Comparison of ENCODE assay signal across 19 cellular contexts in the genomic region with DNA sequence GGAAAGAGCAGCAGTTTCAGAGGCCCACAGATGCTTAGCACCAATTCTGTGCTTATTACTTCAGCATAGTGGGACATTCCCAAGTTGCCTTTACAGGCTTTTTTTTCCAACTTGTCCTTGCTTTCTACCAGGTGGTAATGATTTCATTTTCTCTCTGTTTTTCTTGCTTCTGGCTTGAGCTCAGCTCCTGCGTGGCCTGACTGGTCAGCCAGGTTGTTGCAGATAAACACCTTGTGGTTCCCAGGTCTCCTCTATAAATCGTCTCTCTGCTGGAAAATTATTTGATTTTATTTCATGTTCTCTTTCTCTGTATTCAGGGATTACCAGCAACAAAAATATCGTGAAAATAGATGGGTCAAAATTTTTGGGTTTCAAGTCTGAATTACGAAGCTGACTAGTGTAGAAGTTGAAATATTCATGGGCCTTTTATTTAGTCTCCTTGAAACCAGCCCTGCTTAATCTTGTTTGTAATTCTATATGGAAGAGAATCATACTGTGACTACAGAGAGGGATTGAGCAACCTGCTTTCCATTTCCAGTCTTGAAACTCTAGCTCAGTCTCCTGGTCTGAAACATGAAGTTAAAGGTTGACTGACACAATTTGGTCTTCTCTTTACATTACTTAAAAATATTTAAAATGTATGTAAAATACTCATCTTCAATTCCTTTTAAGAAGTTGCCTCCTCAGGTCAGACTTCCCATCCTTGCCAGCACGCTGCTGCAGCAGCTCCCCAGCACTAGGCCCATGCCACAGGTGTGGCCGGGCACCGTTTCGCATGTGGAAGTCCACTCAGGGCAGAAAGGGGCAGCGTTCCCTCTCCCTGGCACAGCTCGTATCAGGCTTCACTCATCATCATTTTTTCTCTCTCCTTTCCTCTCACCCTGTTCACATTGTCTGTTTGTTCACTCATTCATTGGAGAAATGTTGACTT. TPM values are rescaled to one million over a fixed set of nuclear protein-coding genes. Genes with fewer than 3 reads are reported as not detected.
DNase-seq lines count a peak whose midpoint lies in the region; ATAC-seq and TF ChIP-seq lines count a peak whose summit lies in the region.
"Had no signal": no experiment of that assay in that cellular context is flagged by ENCODE, and none has a peak within 500 bp of the region (broad histone marks: within the 10 kb centered on the region; RNA-seq: fewer than 3 reads in every experiment).

No MANE protein-coding gene starts in this region.

- no peak overlapping the region for H3K4me3 Mint-ChIP-seq in Caco-2 (ENCODE audit: unreplicated experiment)

- no peak for TF ChIP-seq CTCF in Loucy (conservative IDR thresholded peaks at IDR 0.05; ENCODE audit: low read length)
- TF ChIP-seq CTCF in esophagus squamous epithelium (IDR thresholded peaks at IDR 0.05), result no peak
- TF ChIP-seq CTCF in Caco-2 (IDR thresholded peaks at IDR 0.05; ENCODE audit: insufficient read depth in 1 of 2, low read depth in 1 of 2, low read length in 1 of 2, severe bottlenecking in 1 of 2, unreplicated experiment in 1 of 2), result no peak

- BruUV-seq in Caco-2 (replicated peaks; lab: Mats Ljungman, UMichigan), result no TSS peak

- no peaks in the 10 kb centered on the region for H3K36me3 Mint-ChIP-seq in Caco-2 (ENCODE audit: insufficient read depth, unreplicated experiment)

- WGBS in esophagus squamous epithelium, 2 donors, result 74 to 77% methylated on average over 10 of the region's 10 CpGs

- CTCF ChIA-PET in Caco-2 (lab: Charles Lee), result no interaction called here

- peaks cover 6% of the 10 kb centered on the region for H3K4me1 Mint-ChIP-seq in Caco-2 (ENCODE audit: low read depth, unreplicated experiment)

- H3K27ac Mint-ChIP-seq in Caco-2 (ENCODE audit: unreplicated experiment), result no peak overlapping the region

- no peaks in the 10 kb centered on the region for H3K9me3 Mint-ChIP-seq in Caco-2 (ENCODE audit: unreplicated experiment)

- peak overlapping the region; percentile 5 for H3K9ac ChIP-seq in Loucy (ENCODE audit: low read depth, low read length, poor library complexity, severe bottlenecking)
- H3K9ac ChIP-seq: GM23248 had no signal

- DNase-seq in CD1c-positive myeloid dendritic cell (ENCODE audit: extremely low spot score), result peak; percentile 51
- no peak for DNase-seq in esophagus squamous epithelium (lab: John Stamatoyannopoulos, UW)
- DNase-seq in posterior vena cava (ENCODE audit: low spot score), result peak; percentile 84
- DNase-seq in Caco-2, result no peak
- DNase-seq in NCI-H82 treated with DMSO at 0.1 percent for 48 hours (lab: John Stamatoyannopoulos, UW; ENCODE audit: unreplicated experiment), result no peak
- DNase-seq in effector CD8-positive, alpha-beta T cell (lab: John Stamatoyannopoulos, UW), result no peak
- DNase-seq: activated CD4-positive, alpha-beta T cell treated with anti-CD3 and anti-CD28 coated beads for 4 hours; activated naive CD4-positive, alpha-beta T cell treated with anti-CD3 and anti-CD28 coated beads, Interleukin-2, amount 50 U/mL, for 16 hours; Calu3; GM23248; kidney glomerular epithelial cell; midbrain; NCI-H1417 treated with DMSO at 0.1 percent for 48 hours; NCI-H774; stimulated activated CD4-positive, alpha-beta T cell treated with anti-CD3 and anti-CD28 coated beads, Interleukin-2, amount 100 ng/mL, for 24 hours had no signal

- no peaks in the 10 kb centered on the region for H4K20me1 ChIP-seq in Loucy (ENCODE audit: insufficient read depth, low read length, poor library complexity, severe bottlenecking)

- H2AFZ ChIP-seq in Loucy (ENCODE audit: low read length), result no peak overlapping the region
- H2AFZ ChIP-seq: GM23248, hepatocyte had no signal

- TF ChIP-seq POLR2A in esophagus squamous epithelium (IDR thresholded peaks at IDR 0.05), result no peak

- peaks cover 66% of the 10 kb centered on the region for H3K79me2 ChIP-seq in Loucy (ENCODE audit: insufficient read depth, low read length)

- no peak for ATAC-seq in GM18909 (IDR thresholded peaks at IDR 0.05; ENCODE audit: poor library complexity, unreplicated experiment)
- ATAC-seq: SK-N-SH treated with all-trans-retinoic acid at 6 μM for 48 hours had no signal

- H3K27me3 ChIP-seq in Loucy (ENCODE audit: insufficient read depth, low read length, poor library complexity, severe bottlenecking) (no peaks in the 10 kb centered on the region), esophagus squamous epithelium (no peaks in the 10 kb centered on the region), Caco-2 (replicated peaks; ENCODE audit: control insufficient read depth, insufficient read depth, low read length) (no peaks in the 10 kb centered on the region)
- H3K27me3 ChIP-seq: hepatocyte had no signal

- H3K4me1 ChIP-seq in Loucy (ENCODE audit: insufficient read depth, low read length, poor library complexity, severe bottlenecking), result peaks cover 48% of the 10 kb centered on the region
- peaks cover 22 to 68% (median 49%) of the 10 kb centered on the region in 3 donors for H3K4me1 ChIP-seq in esophagus squamous epithelium
- H3K4me1 ChIP-seq in Caco-2, result no peaks in the 10 kb centered on the region

- H3K9me2 ChIP-seq in Loucy (replicated peaks; ENCODE audit: low read depth, low read length), result no peaks in the 10 kb centered on the region

- H3K36me3 ChIP-seq in Loucy (ENCODE audit: insufficient read depth, low read length) (no peaks in the 10 kb centered on the region), esophagus squamous epithelium (peaks cover 0 to 9% (median 0%) of the 10 kb centered on the region in 3 donors), Caco-2 (ENCODE audit: control insufficient read depth, insufficient read depth, low read length) (no peaks in the 10 kb centered on the region)

- H3K9me3 ChIP-seq in Loucy (ENCODE audit: insufficient read depth, low read depth, low read length), result no peaks in the 10 kb centered on the region
- no peaks in the 10 kb centered on the region for H3K9me3 ChIP-seq in esophagus squamous epithelium
- no peaks in the 10 kb centered on the region for H3K9me3 ChIP-seq in Caco-2

- POLR2A ChIA-PET in Caco-2 (lab: Charles Lee), result no interaction called here

- H3K4me3 ChIP-seq in Loucy (ENCODE audit: low read length, poor library complexity, severe bottlenecking) (no peak overlapping the region), esophagus squamous epithelium (no peak overlapping the region), Caco-2 (ENCODE audit: low read depth, low read length) (no peak overlapping the region)
- H3K4me3 ChIP-seq: GM23248, hepatocyte had no signal

- H3F3A ChIP-seq in Loucy (ENCODE audit: low read depth), result no peaks in the 10 kb centered on the region

- H3K4me2 ChIP-seq in Loucy (ENCODE audit: low read depth, low read length, poor library complexity, severe bottlenecking), result peak overlapping the region; percentile 84
- H3K4me2 ChIP-seq: hepatocyte had no signal

- intact Hi-C loops in esophagus squamous epithelium (cut with DNase I), result no loop called here
- intact Hi-C loops in posterior vena cava (cut with DNase I), result no loop called here
- intact Hi-C loops in Caco-2 (cut with micrococcal nuclease; ENCODE audit: unreplicated experiment), result no loop called here

- no peaks in the 10 kb centered on the region for H3K27me3 Mint-ChIP-seq in Caco-2 (ENCODE audit: insufficient read depth, unreplicated experiment)

- peak overlapping the region in 3 of 4 donors; percentile 19 to 59 (median 34) for H3K27ac ChIP-seq in esophagus squamous epithelium
- H3K27ac ChIP-seq: GM23248, hepatocyte had no signal

RNA-seq across cellular contexts. Expression of a gene that starts 7.0 kb away (rescaled TPM):
- total RNA-seq in esophagus squamous epithelium (10 to 100 TPM; 34.2 to 54.6 (median 45.2) TPM), posterior vena cava (10 to 100 TPM; 45.7 to 51.8 TPM), Caco-2 (2022) (17.5 and 18.6 TPM in 2 replicates)

Comparison
In these comparisons a context has a peak if more than half of its experiments do, and no peak if none do; other contexts are left out.
1. DNase-seq: peak in CD1c-positive myeloid dendritic cell (single experiment) and posterior vena cava (single experiment); none in esophagus squamous epithelium (single experiment), Caco-2 (0 of 2), NCI-H82 treated with DMSO at 0.1 percent for 48 hours (single experiment) and effector CD8-positive, alpha-beta T cell (single experiment).